Comparison of ENCODE assay signal across 23 cellular contexts in genomic region chr15:37142371-37142770, GRCh38. TPM values are rescaled to one million over a fixed set of nuclear protein-coding genes. Genes with fewer than 3 reads are reported as not detected.
"Had no signal": no experiment of that assay in that cellular context is flagged by ENCODE, and none has a peak within 500 bp of the region (broad histone marks: within the 10 kb centered on the region; RNA-seq: fewer than 3 reads in every experiment).

No MANE protein-coding gene starts in this region.

- H3K27me3 ChIP-seq: pancreas, right lobe of liver, transverse colon, vagina had no signal

- H3K4me1 Mint-ChIP-seq: activated B cell treated with CpG ODN at 0.5 μM for 24 hours; activated naive CD8-positive, alpha-beta T cell treated with anti-CD3 and anti-CD28 coated beads, Interleukin-2, amount 10 ng/mL, durations not matched to agents 7 days and 5 days; stimulated activated effector memory CD8-positive, alpha-beta T cell treated with anti-CD3 and anti-CD28 coated beads, Interleukin-12 subunit alpha, Interleukin-12 subunit beta, amount 100 ng/mL, for 72 hours had no signal

- DNase-seq: activated B cell treated with CpG ODN at 0.5 μM for 24 hours; activated CD4-positive, alpha-beta memory T cell treated with anti-CD3 and anti-CD28 coated beads for 36 hours; activated CD4-positive, alpha-beta T cell treated with anti-CD3 and anti-CD28 coated beads for 4 hours; activated effector memory CD4-positive, alpha-beta T cell treated with Interleukin-2 at 50 U/mL for 16 hours; activated naive CD4-positive, alpha-beta T cell treated with anti-CD3 and anti-CD28 coated beads for 36 hours; activated naive CD8-positive, alpha-beta T cell treated with anti-CD3 and anti-CD28 coated beads, Interleukin-2, amount 10 ng/mL, durations not matched to agents 7 days and 5 days; activated T-cell treated with anti-CD3 and anti-CD28 coated beads, Interleukin-2, amount 50 U/mL, for 72 hours; dermis blood vessel endothelial cell; effector CD8-positive, alpha-beta T cell; left colon; mesenchymal stem cell; nephron progenitor cell; pancreas; psoas muscle; right lobe of liver; stimulated activated CD4-positive, alpha-beta T cell treated with anti-CD3 and anti-CD28 coated beads, Interleukin-1b, Interleukin-23, amount 100 ng/mL, for 48 hours; T-helper 9 cell; transverse colon had no signal

- H3K36me3 Mint-ChIP-seq: activated CD4-positive, alpha-beta memory T cell treated with anti-CD3 and anti-CD28 coated beads for 36 hours; activated naive CD8-positive, alpha-beta T cell treated with anti-CD3 and anti-CD28 coated beads, Interleukin-2, amount 10 ng/mL, durations not matched to agents 7 days and 5 days; stimulated activated effector memory CD8-positive, alpha-beta T cell treated with anti-CD3 and anti-CD28 coated beads, Interleukin-12 subunit alpha, Interleukin-12 subunit beta, amount 100 ng/mL, for 72 hours had no signal

- H3K36me3 ChIP-seq: pancreas, right lobe of liver, transverse colon, vagina had no signal

- H3K4me3 Mint-ChIP-seq: activated B cell treated with CpG ODN at 0.5 μM for 24 hours; activated CD4-positive, alpha-beta memory T cell treated with anti-CD3 and anti-CD28 coated beads for 36 hours; activated naive CD4-positive, alpha-beta T cell treated with anti-CD3 and anti-CD28 coated beads for 36 hours; activated naive CD8-positive, alpha-beta T cell treated with anti-CD3 and anti-CD28 coated beads, Interleukin-2, amount 10 ng/mL, durations not matched to agents 7 days and 5 days; activated T-cell treated with anti-CD3 and anti-CD28 coated beads, Interleukin-2, amount 50 U/mL, for 72 hours; nephron progenitor cell; stimulated activated effector memory CD8-positive, alpha-beta T cell treated with anti-CD3 and anti-CD28 coated beads, Interleukin-12 subunit alpha, Interleukin-12 subunit beta, amount 100 ng/mL, for 72 hours had no signal

- H3K4me1 ChIP-seq: pancreas, psoas muscle, right lobe of liver, transverse colon, vagina had no signal

- H3K9me3 ChIP-seq: pancreas, psoas muscle, right lobe of liver, transverse colon, vagina had no signal

- H3K27me3 Mint-ChIP-seq: activated naive CD8-positive, alpha-beta T cell treated with anti-CD3 and anti-CD28 coated beads, Interleukin-2, amount 10 ng/mL, durations not matched to agents 7 days and 5 days had no signal

- H3K4me3 ChIP-seq: pancreas, psoas muscle, right lobe of liver, skin epidermis, transverse colon, vagina had no signal

- ATAC-seq: activated T-cell treated with anti-CD3 and anti-CD28 coated beads, Interleukin-2, amount 50 U/mL, for 72 hours; esophagus mucosa; left colon; pancreas; psoas muscle; right lobe of liver; stimulated activated effector memory CD8-positive, alpha-beta T cell treated with anti-CD3 and anti-CD28 coated beads, Interleukin-12 subunit alpha, Interleukin-12 subunit beta, amount 100 ng/mL, for 72 hours had no signal

- H3K9me3 Mint-ChIP-seq: activated B cell treated with CpG ODN at 0.5 μM for 24 hours; activated CD4-positive, alpha-beta memory T cell treated with anti-CD3 and anti-CD28 coated beads for 36 hours; activated naive CD4-positive, alpha-beta T cell treated with anti-CD3 and anti-CD28 coated beads for 36 hours; activated naive CD8-positive, alpha-beta T cell treated with anti-CD3 and anti-CD28 coated beads, Interleukin-2, amount 10 ng/mL, durations not matched to agents 7 days and 5 days; activated T-cell treated with anti-CD3 and anti-CD28 coated beads, Interleukin-2, amount 50 U/mL, for 72 hours; nephron progenitor cell had no signal

- H3K27ac ChIP-seq: pancreas, psoas muscle, right lobe of liver, skin epidermis, transverse colon, vagina had no signal

- H3K27ac Mint-ChIP-seq: activated B cell treated with CpG ODN at 0.5 μM for 24 hours; activated CD4-positive, alpha-beta memory T cell treated with anti-CD3 and anti-CD28 coated beads for 36 hours; activated naive CD4-positive, alpha-beta T cell treated with anti-CD3 and anti-CD28 coated beads for 36 hours; activated naive CD8-positive, alpha-beta T cell treated with anti-CD3 and anti-CD28 coated beads, Interleukin-2, amount 10 ng/mL, durations not matched to agents 7 days and 5 days; activated T-cell treated with anti-CD3 and anti-CD28 coated beads, Interleukin-2, amount 50 U/mL, for 72 hours; nephron progenitor cell; stimulated activated effector memory CD8-positive, alpha-beta T cell treated with anti-CD3 and anti-CD28 coated beads, Interleukin-12 subunit alpha, Interleukin-12 subunit beta, amount 100 ng/mL, for 72 hours had no signal

RNA-seq across cellular contexts. Expression of gene MEIS2, which starts 42.0 kb away (rescaled TPM):
- total RNA-seq: activated CD4-positive, alpha-beta memory T cell treated with anti-CD3 and anti-CD28 coated beads for 36 hours; activated naive CD4-positive, alpha-beta T cell treated with anti-CD3 and anti-CD28 coated beads for 36 hours; activated naive CD8-positive, alpha-beta T cell treated with anti-CD3 and anti-CD28 coated beads, Interleukin-2, amount 10 ng/mL, durations not matched to agents 7 days and 5 days; T-helper 1 cell treated with Interleukin-12 subunit alpha and Interleukin-12 subunit beta and Interleukin-4 antibody, amounts not matched to agents 30 ng/mL and 1 ng/mL, for 36 hours had no signal
